ENCODE assay signal across 17 cellular contexts in genomic region chr14:75246546-75247285, GRCh38. TPM values are rescaled to one million over a fixed set of nuclear protein-coding genes. Genes with fewer than 3 reads are reported as not detected.
DNase-seq lines count a peak whose midpoint lies in the region; ATAC-seq lines count a peak whose summit lies in the region.
"Had no signal": no experiment of that assay in that cellular context is flagged by ENCODE, and none has a peak within 500 bp of the region (broad histone marks: within the 10 kb centered on the region; RNA-seq: fewer than 3 reads in every experiment).

No MANE protein-coding gene starts in this region.

- ATAC-seq in activated T-cell treated with anti-CD3 and anti-CD28 coated beads, Interleukin-2, amount 50 U/mL, for 72 hours (replicated peaks in 1 of 2) = no peak
- ATAC-seq in activated T-cell treated with anti-CD3 and anti-CD28 coated beads, Interleukin-2, amount 50 U/mL, for 4 hours = no peak
- no peak for ATAC-seq in central memory CD8-positive, alpha-beta T cell (replicated peaks; ENCODE audit: extremely low read depth, poor library complexity, severe bottlenecking)
- ATAC-seq in stimulated activated naive CD8-positive, alpha-beta T cell treated with anti-CD3 and anti-CD28 coated beads, Interleukin-15, amount 100 ng/mL, for 72 hours = no peak
- ATAC-seq in aorta (ENCODE audit: low FRiP score) = no peak
- ATAC-seq: left lung had no signal

- H3K4me3 Mint-ChIP-seq in activated T-cell treated with anti-CD3 and anti-CD28 coated beads, Interleukin-2, amount 50 U/mL, for 72 hours = peak overlapping the region; percentile 54 to 75
- H3K4me3 Mint-ChIP-seq in activated T-cell treated with anti-CD3 and anti-CD28 coated beads, Interleukin-2, amount 50 U/mL, for 4 hours = no peak overlapping the region
- peak overlapping the region; percentile 67 for H3K4me3 Mint-ChIP-seq in central memory CD8-positive, alpha-beta T cell
- peak overlapping the region; percentile 47 to 73 for H3K4me3 Mint-ChIP-seq in stimulated activated naive CD8-positive, alpha-beta T cell treated with anti-CD3 and anti-CD28 coated beads, Interleukin-15, amount 100 ng/mL, for 72 hours

- no peak overlapping the region for H3K27ac ChIP-seq in aorta (ENCODE audit: low read depth in 1 of 2, low read length in 2 of 2)
- H3K27ac ChIP-seq: brain microvascular endothelial cell, HL-60, left lung had no signal

- 88 to 92% methylated on average over 7 of the region's 7 CpGs for WGBS in aorta, 2 donors

- H3K9me3 Mint-ChIP-seq in activated T-cell treated with anti-CD3 and anti-CD28 coated beads, Interleukin-2, amount 50 U/mL, for 72 hours = no peaks in the 10 kb centered on the region
- no peaks in the 10 kb centered on the region for H3K9me3 Mint-ChIP-seq in activated T-cell treated with anti-CD3 and anti-CD28 coated beads, Interleukin-2, amount 50 U/mL, for 4 hours
- no peaks in the 10 kb centered on the region for H3K9me3 Mint-ChIP-seq in central memory CD8-positive, alpha-beta T cell
- H3K9me3 Mint-ChIP-seq in stimulated activated naive CD8-positive, alpha-beta T cell treated with anti-CD3 and anti-CD28 coated beads, Interleukin-15, amount 100 ng/mL, for 72 hours = no peaks in the 10 kb centered on the region

- H3K27me3 ChIP-seq in aorta (ENCODE audit: control insufficient read depth in 1 of 2, insufficient read depth in 2 of 2, low read length in 1 of 2) = no peaks in the 10 kb centered on the region
- H3K27me3 ChIP-seq: brain microvascular endothelial cell, left lung had no signal

- no peak for DNase-seq in activated T-cell treated with anti-CD3 and anti-CD28 coated beads, Interleukin-2, amount 50 U/mL, for 72 hours
- no peak for DNase-seq in activated T-cell treated with anti-CD3 and anti-CD28 coated beads, Interleukin-2, amount 50 U/mL, for 4 hours
- DNase-seq in NCI-H69 (lab: John Stamatoyannopoulos, UW) = peak; percentile 58
- no peak for DNase-seq in central memory CD8-positive, alpha-beta T cell (ENCODE audit: low spot score in 2 of 2)
- no peak for DNase-seq in stimulated activated naive CD8-positive, alpha-beta T cell treated with anti-CD3 and anti-CD28 coated beads, Interleukin-15, amount 100 ng/mL, for 72 hours
- no peak for DNase-seq in aorta
- no peak for DNase-seq in NCI-H748 (lab: John Stamatoyannopoulos, UW; ENCODE audit: unreplicated experiment)
- DNase-seq in posterior vena cava (ENCODE audit: low spot score) = no peak
- DNase-seq: activated gamma-delta T cell, AML-193, brain microvascular endothelial cell, KG1, left lung, NCI-H1105, NCI-H345, SIG-M5 had no signal

- no peaks in the 10 kb centered on the region for H3K36me3 ChIP-seq in aorta (ENCODE audit: control insufficient read depth in 1 of 2, insufficient read depth in 2 of 2, low read length in 1 of 2)
- H3K36me3 ChIP-seq: brain microvascular endothelial cell, left lung had no signal

- H3K4me1 ChIP-seq in aorta (ENCODE audit: control insufficient read depth in 1 of 2, insufficient read depth in 2 of 2, low read length in 2 of 2) = no peaks in the 10 kb centered on the region

- peaks cover 15% of the 10 kb centered on the region for H3K27me3 Mint-ChIP-seq in activated T-cell treated with anti-CD3 and anti-CD28 coated beads, Interleukin-2, amount 50 U/mL, for 72 hours (ENCODE audit: low read depth)
- H3K27me3 Mint-ChIP-seq in activated T-cell treated with anti-CD3 and anti-CD28 coated beads, Interleukin-2, amount 50 U/mL, for 4 hours (ENCODE audit: low read depth) = no peaks in the 10 kb centered on the region
- H3K27me3 Mint-ChIP-seq in central memory CD8-positive, alpha-beta T cell = no peaks in the 10 kb centered on the region
- H3K27me3 Mint-ChIP-seq in stimulated activated naive CD8-positive, alpha-beta T cell treated with anti-CD3 and anti-CD28 coated beads, Interleukin-15, amount 100 ng/mL, for 72 hours = no peaks in the 10 kb centered on the region

- H3K4me3 ChIP-seq in aorta (ENCODE audit: low read length in 2 of 2) = no peak overlapping the region
- H3K4me3 ChIP-seq: left lung had no signal

- H3K36me3 Mint-ChIP-seq in activated T-cell treated with anti-CD3 and anti-CD28 coated beads, Interleukin-2, amount 50 U/mL, for 72 hours (ENCODE audit: insufficient read depth in 2 of 2) = no peaks in the 10 kb centered on the region
- H3K36me3 Mint-ChIP-seq in activated T-cell treated with anti-CD3 and anti-CD28 coated beads, Interleukin-2, amount 50 U/mL, for 4 hours (ENCODE audit: insufficient read depth) = no peaks in the 10 kb centered on the region
- peaks cover 19% of the 10 kb centered on the region for H3K36me3 Mint-ChIP-seq in central memory CD8-positive, alpha-beta T cell (ENCODE audit: insufficient read depth)

- no peak overlapping the region for H3K27ac Mint-ChIP-seq in activated T-cell treated with anti-CD3 and anti-CD28 coated beads, Interleukin-2, amount 50 U/mL, for 72 hours
- H3K27ac Mint-ChIP-seq in central memory CD8-positive, alpha-beta T cell (ENCODE audit: low read depth) = peak overlapping the region; percentile 95
- H3K27ac Mint-ChIP-seq in stimulated activated naive CD8-positive, alpha-beta T cell treated with anti-CD3 and anti-CD28 coated beads, Interleukin-15, amount 100 ng/mL, for 72 hours = no peak overlapping the region

- intact Hi-C loops in aorta (cut with DNase I) (no loop called here), posterior vena cava (cut with DNase I) (no loop called here)

- peaks cover 45% of the 10 kb centered on the region for H3K4me1 Mint-ChIP-seq in activated T-cell treated with anti-CD3 and anti-CD28 coated beads, Interleukin-2, amount 50 U/mL, for 72 hours (ENCODE audit: low read depth)
- H3K4me1 Mint-ChIP-seq in activated T-cell treated with anti-CD3 and anti-CD28 coated beads, Interleukin-2, amount 50 U/mL, for 4 hours (ENCODE audit: low read depth) = peaks cover 55% of the 10 kb centered on the region
- peaks cover 50% of the 10 kb centered on the region for H3K4me1 Mint-ChIP-seq in central memory CD8-positive, alpha-beta T cell
- peaks cover 55% of the 10 kb centered on the region for H3K4me1 Mint-ChIP-seq in stimulated activated naive CD8-positive, alpha-beta T cell treated with anti-CD3 and anti-CD28 coated beads, Interleukin-15, amount 100 ng/mL, for 72 hours

- no peaks in the 10 kb centered on the region for H3K9me3 ChIP-seq in aorta (ENCODE audit: control insufficient read depth, low read length)
- H3K9me3 ChIP-seq: left lung had no signal

RNA-seq across cellular contexts. Expression of gene FOS, which starts 31.9 kb away (rescaled TPM):
- 10 to 100 TPM; 39.1 to 41.7 TPM for total RNA-seq in activated T-cell treated with anti-CD3 and anti-CD28 coated beads, Interleukin-2, amount 50 U/mL, for 72 hours
- total RNA-seq in activated T-cell treated with anti-CD3 and anti-CD28 coated beads, Interleukin-2, amount 50 U/mL, for 4 hours = 10 to 100 TPM; 16.8 to 19.5 (median 18.1) TPM
- 1,000 to 10,000 TPM in 1 of 2 donors, 100 to 1,000 TPM in 1; 129 to 2,160 TPM for total RNA-seq in aorta
- polyA plus RNA-seq in aorta = 100 to 1,000 TPM; 154 to 504 TPM
- 100 to 1,000 TPM; 485 to 992 TPM for total RNA-seq in posterior vena cava
